ENCODE assay signal across 24 cellular contexts in genomic region chr7:151135866-151136514, GRCh38. TPM values are rescaled to one million over a fixed set of nuclear protein-coding genes. Genes with fewer than 3 reads are reported as not detected.
"Had no signal": no experiment of that assay in that cellular context is flagged by ENCODE, and none has a peak within 500 bp of the region (broad histone marks: within the 10 kb centered on the region; RNA-seq: fewer than 3 reads in every experiment).

No MANE protein-coding gene starts in this region.

- H3K27me3 Mint-ChIP-seq: activated CD4-positive, alpha-beta T cell treated with anti-CD3 and anti-CD28 coated beads, Interleukin-2, amount 10 ng/mL, durations not matched to agents 7 days and 5 days; type B pancreatic cell had no signal

- H3K4me1 Mint-ChIP-seq: activated CD4-positive, alpha-beta T cell treated with anti-CD3 and anti-CD28 coated beads, Interleukin-2, amount 10 ng/mL, durations not matched to agents 7 days and 5 days had no signal

- H3K9me3 ChIP-seq: esophagus squamous epithelium, stomach had no signal

- H3K4me1 ChIP-seq: esophagus squamous epithelium, stomach had no signal

- ATAC-seq: activated CD4-positive, CD25-positive, alpha-beta regulatory T cell treated with anti-CD3 and anti-CD28 coated beads, Interleukin-2, amount 50 U/mL, for 24 hours; activated CD8-positive, alpha-beta T cell treated with anti-CD3 and anti-CD28 coated beads, Interleukin-2, amount 10 ng/mL, durations not matched to agents 7 days and 5 days; activated naive CD4-positive, alpha-beta T cell treated with anti-CD3 and anti-CD28 coated beads, Interleukin-2, amount 50 U/mL, for 72 hours; left colon had no signal

- H3K27me3 ChIP-seq: esophagus squamous epithelium, hepatocyte, stomach had no signal

- H3K36me3 Mint-ChIP-seq: activated naive CD4-positive, alpha-beta T cell treated with anti-CD3 and anti-CD28 coated beads, Interleukin-2, amount 50 U/mL, for 72 hours had no signal

- H3K4me3 Mint-ChIP-seq: activated CD4-positive, alpha-beta T cell treated with anti-CD3 and anti-CD28 coated beads, Interleukin-2, amount 10 ng/mL, durations not matched to agents 7 days and 5 days; activated CD8-positive, alpha-beta T cell treated with anti-CD3 and anti-CD28 coated beads, Interleukin-2, amount 10 ng/mL, durations not matched to agents 7 days and 5 days; mesothelial cell of epicardium; type B pancreatic cell had no signal

- H3K27ac ChIP-seq: esophagus squamous epithelium, hepatocyte, stomach had no signal

- H3K4me3 ChIP-seq: esophagus squamous epithelium, hepatocyte, lung, stomach had no signal

- H3K9me3 Mint-ChIP-seq: activated CD4-positive, alpha-beta T cell treated with anti-CD3 and anti-CD28 coated beads, Interleukin-2, amount 10 ng/mL, durations not matched to agents 7 days and 5 days; activated naive CD4-positive, alpha-beta T cell treated with anti-CD3 and anti-CD28 coated beads, Interleukin-2, amount 50 U/mL, for 72 hours; mesothelial cell of epicardium; type B pancreatic cell had no signal

- DNase-seq: activated CD4-positive, alpha-beta T cell treated with anti-CD3 and anti-CD28 coated beads, Interleukin-2, amount 10 ng/mL, durations not matched to agents 7 days and 5 days; activated CD8-positive, alpha-beta memory T cell treated with anti-CD3 and anti-CD28 coated beads, Interleukin-2, amount 50 U/mL, for 4 hours; activated CD8-positive, alpha-beta T cell treated with anti-CD3 and anti-CD28 coated beads, Interleukin-2, amount 10 ng/mL, durations not matched to agents 7 days and 5 days; activated gamma-delta T cell treated with Interleukin-2 at 50 U/mL for 16 hours; activated T-cell treated with anti-CD3 and anti-CD28 coated beads, Interleukin-2, amount 50 U/mL, for 48 hours; amniotic stem cell; dermis blood vessel endothelial cell; effector memory CD4-positive, alpha-beta T cell; esophagus squamous epithelium; left colon; occipital lobe; retina; stomach; T1000 had no signal

- H3K27ac Mint-ChIP-seq: activated CD4-positive, alpha-beta T cell treated with anti-CD3 and anti-CD28 coated beads, Interleukin-2, amount 10 ng/mL, durations not matched to agents 7 days and 5 days; activated CD8-positive, alpha-beta T cell treated with anti-CD3 and anti-CD28 coated beads, Interleukin-2, amount 10 ng/mL, durations not matched to agents 7 days and 5 days; mesothelial cell of epicardium; type B pancreatic cell had no signal

RNA-seq across cellular contexts. Expression of gene GBX1, which starts 31.5 kb away (rescaled TPM):
- total RNA-seq: activated CD4-positive, alpha-beta T cell treated with anti-CD3 and anti-CD28 coated beads, Interleukin-2, amount 10 ng/mL, durations not matched to agents 7 days and 5 days; activated CD8-positive, alpha-beta T cell treated with anti-CD3 and anti-CD28 coated beads, Interleukin-2, amount 10 ng/mL, durations not matched to agents 7 days and 5 days; dermis blood vessel endothelial cell; esophagus squamous epithelium; hepatocyte; left colon; lung; mesothelial cell of epicardium; occipital lobe; skeletal muscle tissue; stomach; T-helper 1 cell treated with Interleukin-12 subunit alpha and Interleukin-12 subunit beta and Interleukin-4 antibody, amounts not matched to agents 30 ng/mL and 1 ng/mL, for 36 hours; temporal lobe had no signal
- polyA plus RNA-seq: hepatocyte, lung, neural cell, stomach had no signal

RNA-seq across cellular contexts. Expression of gene ASB10, which starts 51.1 kb away (rescaled TPM):
- total RNA-seq: activated CD4-positive, alpha-beta T cell treated with anti-CD3 and anti-CD28 coated beads, Interleukin-2, amount 10 ng/mL, durations not matched to agents 7 days and 5 days; activated CD8-positive, alpha-beta T cell treated with anti-CD3 and anti-CD28 coated beads, Interleukin-2, amount 10 ng/mL, durations not matched to agents 7 days and 5 days; activated naive CD4-positive, alpha-beta T cell treated with anti-CD3 and anti-CD28 coated beads, Interleukin-2, amount 50 U/mL, for 72 hours; dermis blood vessel endothelial cell; esophagus squamous epithelium; hepatocyte; left colon; lung; mesothelial cell of epicardium; occipital lobe; stomach; T-helper 1 cell treated with Interleukin-12 subunit alpha and Interleukin-12 subunit beta and Interleukin-4 antibody, amounts not matched to agents 30 ng/mL and 1 ng/mL, for 36 hours; temporal lobe had no signal
- polyA plus RNA-seq: hepatocyte, lung, neural cell had no signal
